In genomic region chr12:117408161-117408791, GRCh38 we compare ENCODE assay signal across 9 cellular contexts. TPM values are rescaled to one million over a fixed set of nuclear protein-coding genes. Genes with fewer than 3 reads are reported as not detected.
DNase-seq lines count a peak whose midpoint lies in the region; ATAC-seq and TF ChIP-seq lines count a peak whose summit lies in the region.
"Had no signal": no experiment of that assay in that cellular context is flagged by ENCODE, and none has a peak within 500 bp of the region (broad histone marks: within the 10 kb centered on the region; RNA-seq: fewer than 3 reads in every experiment).

No MANE protein-coding gene starts in this region.

- no peak for TF ChIP-seq CTCF in AG10803 (conservative IDR thresholded peaks at IDR 0.05; ENCODE audit: low read length)
- no peak for TF ChIP-seq CTCF in osteoblast (IDR thresholded peaks at IDR 0.05; ENCODE audit: extremely low read depth, low read depth, low read length)

- H3K79me2 ChIP-seq in osteoblast (ENCODE audit: insufficient read depth, low read length), result no peaks in the 10 kb centered on the region

- H4K20me1 ChIP-seq in osteoblast (ENCODE audit: insufficient read depth, low read length), result no peaks in the 10 kb centered on the region

- H3K4me3 ChIP-seq in AG10803 (ENCODE audit: low read length), result no peak overlapping the region
- H3K4me3 ChIP-seq in osteoblast (ENCODE audit: insufficient read depth, low read length), result no peak overlapping the region

- H2AFZ ChIP-seq in osteoblast (ENCODE audit: low read length), result no peak overlapping the region

- no peaks in the 10 kb centered on the region for H3K36me3 ChIP-seq in osteoblast (ENCODE audit: insufficient read depth, low read length)

- H3K27ac ChIP-seq in osteoblast (ENCODE audit: low read depth, low read length), result no peak overlapping the region

- H3K9me3 ChIP-seq in osteoblast (ENCODE audit: low read depth, low read length), result no peaks in the 10 kb centered on the region

- H3K27me3 ChIP-seq in osteoblast (ENCODE audit: insufficient read depth, low read length), result no peaks in the 10 kb centered on the region

- peak; percentile 84 for DNase-seq in AG10803 (ENCODE audit: low read depth)
- peak; percentile 35 for DNase-seq in NCI-H1105 treated with DMSO at 0.1 percent for 48 hours (lab: John Stamatoyannopoulos, UW)
- peak; percentile 47 for DNase-seq in dermis blood vessel endothelial cell
- DNase-seq in mesenteric fat pad (ENCODE audit: low spot score), result peak; percentile 72
- DNase-seq in osteoblast (ENCODE audit: insufficient read length, low spot score, missing footprints), result no peak
- DNase-seq in NCI-H146 (lab: John Stamatoyannopoulos, UW), result no peak
- DNase-seq in COR-L47 (lab: John Stamatoyannopoulos, UW), result no peak
- DNase-seq: DND-41 had no signal

- H3K4me1 ChIP-seq in osteoblast (ENCODE audit: insufficient read depth, low read length), result no peaks in the 10 kb centered on the region

- H3K4me2 ChIP-seq in osteoblast (ENCODE audit: insufficient read depth, low read length), result no peak overlapping the region

- ATAC-seq in HG02884 (IDR thresholded peaks at IDR 0.05; ENCODE audit: unreplicated experiment), result no peak

RNA-seq across cellular contexts. Expression of gene NOS1, which starts 46.9 kb away (rescaled TPM):
- total RNA-seq in dermis blood vessel endothelial cell, result not detected in 2 replicates
- 0.10 TPM for total RNA-seq in mesenteric fat pad
- not detected in 2 replicates for total RNA-seq in osteoblast

Comparison
In these comparisons a context has a peak if more than half of its experiments do, and no peak if none do; other contexts are left out.
1. DNase-seq: peak in AG10803 (single experiment), NCI-H1105 treated with DMSO at 0.1 percent for 48 hours (single experiment), dermis blood vessel endothelial cell (single experiment) and mesenteric fat pad (single experiment); none in osteoblast (single experiment), NCI-H146 (single experiment) and COR-L47 (single experiment).